ENCODE assay signal across 17 cellular contexts in the genomic region with DNA sequence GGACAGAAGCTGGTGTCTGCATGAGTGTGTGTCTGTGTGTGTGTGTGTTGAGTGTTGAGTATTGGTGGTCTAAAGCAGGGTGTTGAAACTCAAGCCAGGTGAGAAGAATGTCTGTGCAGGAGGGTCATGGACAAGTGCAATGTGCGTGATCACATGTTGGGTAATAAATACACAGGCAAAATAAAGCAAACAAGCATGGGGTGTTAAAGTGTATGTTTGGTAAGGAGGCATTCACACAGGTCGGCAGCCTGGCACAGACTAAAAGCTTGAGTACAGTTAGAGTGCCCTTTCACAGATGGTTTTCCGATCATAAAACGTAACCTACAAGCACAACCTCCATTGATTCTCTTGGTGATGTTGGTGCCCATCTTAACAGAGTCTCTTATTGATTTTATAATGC.
"Had no signal": no experiment of that assay in that cellular context is flagged by ENCODE, and none has a peak within 500 bp of the region (broad histone marks: within the 10 kb centered on the region; RNA-seq: fewer than 3 reads in every experiment).

No MANE protein-coding gene starts in this region.

- DNase-seq: cortex of kidney; dorsolateral prefrontal cortex; effector CD8-positive, alpha-beta T cell; heart left ventricle; hippocampal formation; kidney glomerular epithelial cell; mammary epithelial cell; mucosa of descending colon; naive thymus-derived CD8-positive, alpha-beta T cell; sigmoid colon; stimulated activated naive CD4-positive, alpha-beta T cell; stomach; substantia nigra; transverse colon had no signal

- H3K4me1 ChIP-seq: heart left ventricle, sigmoid colon, stomach, transverse colon had no signal

- ATAC-seq: heart left ventricle; mucosa of descending colon; naive thymus-derived CD8-positive, alpha-beta T cell had no signal

- H3K27me3 ChIP-seq: dorsolateral prefrontal cortex, heart left ventricle, neutrophil, sigmoid colon, stomach, transverse colon had no signal

- H3K27ac ChIP-seq: dorsolateral prefrontal cortex, heart left ventricle, neutrophil, sigmoid colon, skin epidermis, stomach, thoracic aorta, transverse colon had no signal
